Comparison of ENCODE assay signal across 9 cellular contexts in genomic region chr9:14349141-14349817, GRCh38. TPM values are rescaled to one million over a fixed set of nuclear protein-coding genes. Genes with fewer than 3 reads are reported as not detected.
DNase-seq lines count a peak whose midpoint lies in the region; ATAC-seq and TF ChIP-seq lines count a peak whose summit lies in the region.
"Had no signal": no experiment of that assay in that cellular context is flagged by ENCODE, and none has a peak within 500 bp of the region (broad histone marks: within the 10 kb centered on the region; RNA-seq: fewer than 3 reads in every experiment).

No MANE protein-coding gene starts in this region.

- POLR2A ChIA-PET in RWPE1 (lab: Yijun Ruan, JAX; ENCODE audit: low non-redundant PET) = no interaction called here

- H2AFZ ChIP-seq in ACC112 (ENCODE audit: low read length, unreplicated experiment) = peak overlapping the region; percentile 16

- CTCF ChIA-PET in RWPE1 (lab: Yijun Ruan, JAX) = no interaction called here

- no peak for TF ChIP-seq POLR2A in ovary (IDR thresholded peaks at IDR 0.05)

- no peak for DNase-seq in RWPE1 (ENCODE audit: low spot score)
- peak; percentile 43 for DNase-seq in fibroblast of the aortic adventitia (ENCODE audit: low read depth)
- no peak for DNase-seq in ovary
- DNase-seq in D341Med (ENCODE audit: low spot score) = no peak
- DNase-seq in T-helper 9 cell = no peak
- no peak for DNase-seq in GM13976 (ENCODE audit: low spot score)
- DNase-seq: stimulated activated CD4-positive, alpha-beta T cell treated with anti-CD3 and anti-CD28 coated beads, Interleukin-4, amount 100 ng/mL, for 4 hours had no signal

- intact Hi-C loops in ovary (cut with DNase I) = loop anchor here in 1 of 4 donors (2.0 to 10.0 kb wide), 2 partner anchors 28 to 904 kb away; no protein-coding TSS in a partner anchor

- TF ChIP-seq EP300 in ovary (IDR thresholded peaks at IDR 0.05) = no peak

- peaks cover 23% of the 10 kb centered on the region for H3K4me1 ChIP-seq in ACC112 (ENCODE audit: control insufficient read depth, insufficient read depth, low read length, unreplicated experiment)
- peaks cover 4% of the 10 kb centered on the region for H3K4me1 ChIP-seq in ovary (ENCODE audit: insufficient read depth)

- WGBS in ovary, 3 donors = 46 to 76% (median 70%) methylated on average over 30 of the region's 30 CpGs

- peak overlapping the region; percentile 53; the same call in 1 of the 2 replicates for H3K27ac ChIP-seq in ACC112 (ENCODE audit: low read depth, low read length)
- H3K27ac ChIP-seq in RWPE1 = peak overlapping the region; percentile 82
- H3K27ac ChIP-seq in ovary = peak overlapping the region in 1 of 2 donors; percentile 22

- in situ Hi-C loops in GM13976 (cut with MboI; ENCODE audit: low sequenced_read_pairs, unreplicated experiment) = no loop called here

- H3K36me3 ChIP-seq in ACC112 (ENCODE audit: insufficient read depth, low read length) (no peaks in the 10 kb centered on the region), ovary (no peaks in the 10 kb centered on the region)

- H3K27me3 ChIP-seq in ACC112 (ENCODE audit: insufficient read depth, low read length) (peaks cover 24% of the 10 kb centered on the region), ovary (no peaks in the 10 kb centered on the region)

- peaks cover 10% of the 10 kb centered on the region for H3K79me2 ChIP-seq in ACC112 (ENCODE audit: control insufficient read depth, insufficient read depth, low read length, unreplicated experiment)

- TF ChIP-seq CTCF in RWPE1 (conservative IDR thresholded peaks at IDR 0.05; ENCODE audit: low read depth) = no peak
- TF ChIP-seq CTCF in fibroblast of the aortic adventitia (IDR thresholded peaks at IDR 0.05; ENCODE audit: insufficient read depth, low read length) = no peak
- no peak for TF ChIP-seq CTCF in ovary (IDR thresholded peaks at IDR 0.05)
- TF ChIP-seq CTCF in GM13976 (IDR thresholded peaks at IDR 0.05; ENCODE audit: borderline replicate concordance, control extremely low read depth, extremely low read depth, insufficient read depth, missing control alignments) = no peak

- no peak for ATAC-seq in GM19467 (IDR thresholded peaks at IDR 0.05; ENCODE audit: unreplicated experiment)

- peak overlapping the region; percentile 77 for H3K4me3 ChIP-seq in ACC112 (ENCODE audit: low read depth, low read length)
- H3K4me3 ChIP-seq in fibroblast of the aortic adventitia (ENCODE audit: low read depth, low read length) = peak overlapping the region; percentile 65
- H3K4me3 ChIP-seq in ovary = peak overlapping the region; percentile 47

- no peaks in the 10 kb centered on the region for H3K9me3 ChIP-seq in ovary

RNA-seq across cellular contexts. Expression of gene NFIB, which starts 35.3 kb away (rescaled TPM):
- 107 and 111 TPM in 2 replicates for total RNA-seq in fibroblast of the aortic adventitia (ENCODE audit: low replicate concordance)
- total RNA-seq in ovary = 100 to 1,000 TPM in 1 of 7 donors, 10 to 100 TPM in 6; 40.3 to 111 (median 67.6) TPM
- polyA plus RNA-seq in ovary = 10 to 100 TPM in 1 of 2 donors, 1 to 10 TPM in 1; 8.7 to 32.9 TPM
